Comparison of ENCODE assay signal across 13 cellular contexts in the genomic region with DNA sequence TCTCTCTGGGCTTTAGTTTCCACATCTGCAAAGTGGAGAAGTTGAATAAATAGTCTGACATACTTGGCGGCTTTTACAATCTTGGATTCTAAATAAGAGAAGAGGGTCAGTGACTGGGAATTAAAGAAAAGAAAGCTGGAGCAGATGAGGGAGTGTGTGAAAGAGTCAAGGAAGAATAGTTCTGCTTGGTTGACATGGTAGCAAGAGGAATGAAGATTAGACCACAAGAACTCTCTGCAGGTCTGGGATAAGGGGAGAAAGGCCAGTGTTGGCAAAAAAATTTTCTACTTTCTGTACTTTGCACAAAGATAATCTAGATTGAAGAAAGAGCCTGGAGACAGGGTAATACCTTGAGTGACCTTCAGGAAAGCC. TPM values are rescaled to one million over a fixed set of nuclear protein-coding genes. Genes with fewer than 3 reads are reported as not detected.
DNase-seq lines count a peak whose midpoint lies in the region; ATAC-seq and TF ChIP-seq lines count a peak whose summit lies in the region.
"Had no signal": no experiment of that assay in that cellular context is flagged by ENCODE, and none has a peak within 500 bp of the region (broad histone marks: within the 10 kb centered on the region; RNA-seq: fewer than 3 reads in every experiment).

No MANE protein-coding gene starts in this region.

- H3K27ac Mint-ChIP-seq in activated CD8-positive, alpha-beta T cell treated with anti-CD3 and anti-CD28 coated beads, Interleukin-2, amount 10 ng/mL, durations not matched to agents 7 days and 5 days, result peak overlapping the region; percentile 88

- POLR2A ChIA-PET in activated CD8-positive, alpha-beta T cell treated with anti-CD3 and anti-CD28 coated beads, Interleukin-2, amount 10 ng/mL, durations not matched to agents 7 days and 5 days (lab: Charles Lee), result interaction anchor here (0.8 to 7.9 kb wide), 5 partner anchors 10 to 67 kb away, joined by 4 to 57 read pairs (median 5); a partner anchor contains a TSS

- no peaks in the 10 kb centered on the region for H3K36me3 ChIP-seq in SJCRH30
- H3K36me3 ChIP-seq: neutrophil had no signal

- TF ChIP-seq CTCF in GM12865 (IDR thresholded peaks at IDR 0.05; ENCODE audit: insufficient read depth, low read depth, low read length, missing control alignments), result no peak

- H3K4me3 ChIP-seq in GM12865 (ENCODE audit: low read depth, low read length) (peak overlapping the region; percentile 65), SJCRH30 (no peak overlapping the region)

- H3K4me1 Mint-ChIP-seq in activated CD8-positive, alpha-beta T cell treated with anti-CD3 and anti-CD28 coated beads, Interleukin-2, amount 10 ng/mL, durations not matched to agents 7 days and 5 days (ENCODE audit: low read depth), result peaks cover 81% of the 10 kb centered on the region

- peaks cover 2% of the 10 kb centered on the region for H3K4me1 ChIP-seq in SJCRH30

- H3K9me3 Mint-ChIP-seq in activated CD8-positive, alpha-beta T cell treated with anti-CD3 and anti-CD28 coated beads, Interleukin-2, amount 10 ng/mL, durations not matched to agents 7 days and 5 days (ENCODE audit: insufficient read depth), result no peaks in the 10 kb centered on the region

- H3K27me3 Mint-ChIP-seq in activated CD8-positive, alpha-beta T cell treated with anti-CD3 and anti-CD28 coated beads, Interleukin-2, amount 10 ng/mL, durations not matched to agents 7 days and 5 days (ENCODE audit: low read depth), result no peaks in the 10 kb centered on the region

- peak overlapping the region; percentile 68 for H3K4me3 Mint-ChIP-seq in activated CD8-positive, alpha-beta T cell treated with anti-CD3 and anti-CD28 coated beads, Interleukin-2, amount 10 ng/mL, durations not matched to agents 7 days and 5 days

- no peaks in the 10 kb centered on the region for H3K9me3 ChIP-seq in SJCRH30 (replicated peaks)
- H3K9me3 ChIP-seq: neutrophil had no signal

- DNase-seq in AG20443 (ENCODE audit: low spot score), result peak; percentile 42
- no peak for DNase-seq in GM12865 (ENCODE audit: low read depth)
- no peak for DNase-seq in activated CD8-positive, alpha-beta T cell treated with anti-CD3 and anti-CD28 coated beads, Interleukin-2, amount 10 ng/mL, durations not matched to agents 7 days and 5 days
- peak; percentile 25 for DNase-seq in kidney glomerular epithelial cell (lab: John Stamatoyannopoulos, UW)
- no peak for DNase-seq in islet precursor cell
- DNase-seq in DMS53 treated with DMSO at 0.1 percent for 48 hours (lab: John Stamatoyannopoulos, UW; ENCODE audit: unreplicated experiment), result no peak
- DNase-seq in SJCRH30, result no peak
- DNase-seq: cortex of kidney, left cardiac atrium had no signal

- CTCF ChIA-PET in activated CD8-positive, alpha-beta T cell treated with anti-CD3 and anti-CD28 coated beads, Interleukin-2, amount 10 ng/mL, durations not matched to agents 7 days and 5 days (lab: Charles Lee), result interaction anchor here (0.9 to 6.5 kb wide), 10 partner anchors 12 to 151 kb away, joined by 3 to 58 read pairs (median 4); a partner anchor contains a TSS

- peaks cover 80% of the 10 kb centered on the region for H3K36me3 Mint-ChIP-seq in activated CD8-positive, alpha-beta T cell treated with anti-CD3 and anti-CD28 coated beads, Interleukin-2, amount 10 ng/mL, durations not matched to agents 7 days and 5 days (ENCODE audit: low read depth)

- no peak overlapping the region for H3K27ac ChIP-seq in SJCRH30
- H3K27ac ChIP-seq: neutrophil had no signal

- ATAC-seq in activated CD8-positive, alpha-beta T cell treated with anti-CD3 and anti-CD28 coated beads, Interleukin-2, amount 10 ng/mL, durations not matched to agents 7 days and 5 days, result no peak
- ATAC-seq in HG03139 (IDR thresholded peaks at IDR 0.05; ENCODE audit: unreplicated experiment), result no peak
- ATAC-seq: left cardiac atrium, Panc1 had no signal

- H3K27me3 ChIP-seq in SJCRH30, result no peaks in the 10 kb centered on the region

RNA-seq across cellular contexts. Expression of a gene that starts 5.9 kb away (rescaled TPM):
- total RNA-seq in activated CD8-positive, alpha-beta T cell treated with anti-CD3 and anti-CD28 coated beads, Interleukin-2, amount 10 ng/mL, durations not matched to agents 7 days and 5 days, result 100 to 1,000 TPM; 500 to 503 TPM
- not detected in 2 replicates for total RNA-seq in SJCRH30 (2014; rRNA removed; shearing (Covaris generic))
- total RNA-seq: frontal cortex had no signal

RNA-seq across cellular contexts. Expression of a gene that starts 20.4 kb away (rescaled TPM):
- total RNA-seq in activated CD8-positive, alpha-beta T cell treated with anti-CD3 and anti-CD28 coated beads, Interleukin-2, amount 10 ng/mL, durations not matched to agents 7 days and 5 days, result 10 to 100 TPM; 15.7 to 17.0 TPM
- 1.7 and 3.3 TPM in 2 replicates for total RNA-seq in SJCRH30 (2014; rRNA removed; shearing (Covaris generic))

RNA-seq across cellular contexts. Expression of a gene that starts 20.6 kb away (rescaled TPM):
- 10 to 100 TPM; 28.2 to 31.4 TPM for total RNA-seq in activated CD8-positive, alpha-beta T cell treated with anti-CD3 and anti-CD28 coated beads, Interleukin-2, amount 10 ng/mL, durations not matched to agents 7 days and 5 days
- total RNA-seq in SJCRH30 (2014; rRNA removed; shearing (Covaris generic)), result 17.4 and 17.8 TPM in 2 replicates

RNA-seq across cellular contexts. Expression of a gene that starts 30.9 kb away (rescaled TPM):
- 10 to 100 TPM; 44.1 to 45.9 TPM for total RNA-seq in activated CD8-positive, alpha-beta T cell treated with anti-CD3 and anti-CD28 coated beads, Interleukin-2, amount 10 ng/mL, durations not matched to agents 7 days and 5 days
- total RNA-seq in SJCRH30 (2014; rRNA removed; shearing (Covaris generic)), result 5.0 and 5.5 TPM in 2 replicates

Comparison
In these comparisons a context has a peak if more than half of its experiments do, and no peak if none do; other contexts are left out.
1. DNase-seq: peak in AG20443 (single experiment) and kidney glomerular epithelial cell (single experiment); none in GM12865 (single experiment), activated CD8-positive, alpha-beta T cell treated with anti-CD3 and anti-CD28 coated beads, Interleukin-2, amount 10 ng/mL, durations not matched to agents 7 days and 5 days (single experiment), islet precursor cell (single experiment), DMS53 treated with DMSO at 0.1 percent for 48 hours (single experiment) and SJCRH30 (0 of 2).
2. RNA of a gene that starts 5.9 kb away (total RNA-seq): 500 to 503 TPM in activated CD8-positive, alpha-beta T cell treated with anti-CD3 and anti-CD28 coated beads, Interleukin-2, amount 10 ng/mL, durations not matched to agents 7 days and 5 days; not detected in SJCRH30; every median in the first group is over 100 times any median in the second.